In the genomic region with DNA sequence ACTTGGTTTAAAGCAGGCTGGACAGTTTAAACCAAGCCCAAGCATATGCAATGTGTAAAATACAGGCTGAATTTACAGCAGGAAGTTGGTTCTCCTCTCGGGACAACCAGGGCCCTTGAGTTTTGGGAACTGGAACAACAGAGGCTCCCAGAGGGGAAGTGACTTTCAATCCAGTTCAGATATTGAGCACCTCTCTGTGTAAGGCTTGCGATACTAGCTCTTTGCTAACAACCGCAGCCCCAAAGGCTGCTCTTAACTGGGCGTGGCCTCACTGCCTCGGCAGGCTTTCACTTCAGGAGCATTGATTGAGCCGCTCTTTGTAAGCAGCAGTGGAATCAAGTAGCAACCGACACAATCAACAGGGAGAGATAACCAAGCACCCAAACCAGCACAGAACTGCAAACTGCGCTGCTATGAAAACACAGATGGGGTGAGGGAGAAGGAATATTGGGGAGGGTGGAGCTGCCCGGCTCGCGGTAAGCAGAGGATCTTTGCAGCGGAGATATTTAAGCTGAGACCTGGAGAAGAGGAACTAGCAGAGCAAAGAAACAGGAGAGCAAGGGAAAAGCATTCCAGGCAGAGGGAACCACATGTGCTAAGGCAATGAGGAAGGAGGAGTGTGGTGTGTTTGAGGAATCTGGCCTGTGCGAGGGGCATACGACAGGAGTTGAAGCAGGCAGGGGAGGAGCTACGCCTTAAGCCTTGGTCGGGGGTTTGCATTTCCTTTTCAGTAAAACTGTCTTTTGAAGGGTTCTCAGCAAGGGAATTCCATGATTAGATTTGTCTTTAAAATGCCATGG, we compare ENCODE assay signal across 8 cellular contexts. TPM values are rescaled to one million over a fixed set of nuclear protein-coding genes. Genes with fewer than 3 reads are reported as not detected.
DNase-seq lines count a peak whose midpoint lies in the region; ATAC-seq and TF ChIP-seq lines count a peak whose summit lies in the region.

No MANE protein-coding gene starts in this region.

- H3K27ac ChIP-seq in Panc1 (ENCODE audit: low read length) (peak overlapping the region; percentile 87), right cardiac atrium (ENCODE audit: low read length) (peak overlapping the region; percentile 19)

- H3K4me1 ChIP-seq in Caco-2 (peaks cover 13% of the 10 kb centered on the region; the same call in 1 of the 2 replicates), Panc1 (ENCODE audit: control insufficient read depth, insufficient read depth, low read length) (peaks cover 28% of the 10 kb centered on the region), right cardiac atrium (ENCODE audit: control insufficient read depth, insufficient read depth, low read length) (no peaks in the 10 kb centered on the region)

- ATAC-seq in GM19455 (IDR thresholded peaks at IDR 0.05; ENCODE audit: unreplicated experiment) (peak; percentile 96), HG03521 (IDR thresholded peaks at IDR 0.05; ENCODE audit: unreplicated experiment) (peak; percentile 88), Panc1 (peak; percentile 91), right cardiac atrium (peak; percentile 82 to 83)

- H3K27ac Mint-ChIP-seq in Caco-2 (ENCODE audit: unreplicated experiment): no peak overlapping the region

- in situ Hi-C loops in Panc1 (cut with HindIII; ENCODE audit: low pct_unique_long_range_greater_than_20kb, low sequenced_read_pairs): no loop called here

- H3K27me3 Mint-ChIP-seq in Caco-2 (ENCODE audit: insufficient read depth, unreplicated experiment): no peaks in the 10 kb centered on the region

- CTCF ChIA-PET in Caco-2 (lab: Charles Lee) (interaction anchor here (0.5 to 1.9 kb wide), 5 partner anchors 19 to 538 kb away, joined by 3 to 12 read pairs (median 5); a partner anchor contains a TSS), Panc1 (lab: Charles Lee) (no interaction called here)

- H3K9me3 ChIP-seq in Caco-2: no peaks in the 10 kb centered on the region
- no peaks in the 10 kb centered on the region for H3K9me3 ChIP-seq in Panc1 (ENCODE audit: control insufficient read depth, insufficient read depth, low read depth, low read length)
- H3K9me3 ChIP-seq in right cardiac atrium (ENCODE audit: control insufficient read depth, low read length): no peaks in the 10 kb centered on the region

- no peaks in the 10 kb centered on the region for H3K36me3 Mint-ChIP-seq in Caco-2 (ENCODE audit: insufficient read depth, unreplicated experiment)

- H3K4me3 Mint-ChIP-seq in Caco-2 (ENCODE audit: unreplicated experiment): no peak overlapping the region

- H3K4me3 ChIP-seq in Caco-2 (ENCODE audit: low read depth, low read length) (peak overlapping the region; percentile 40), Panc1 (ENCODE audit: low read depth in 2 of 2, low read length in 2 of 2) (peak overlapping the region; percentile 45 to 73), right cardiac atrium (ENCODE audit: low read length) (peak overlapping the region; percentile 52), skeletal muscle cell (ENCODE audit: low read depth, low read length) (peak overlapping the region; percentile 51)

- no peaks in the 10 kb centered on the region for H3K4me1 Mint-ChIP-seq in Caco-2 (ENCODE audit: low read depth, unreplicated experiment)

- H3K27me3 ChIP-seq in Caco-2 (replicated peaks; ENCODE audit: control insufficient read depth, insufficient read depth, low read length): no peaks in the 10 kb centered on the region
- no peaks in the 10 kb centered on the region for H3K27me3 ChIP-seq in Panc1 (ENCODE audit: control insufficient read depth, insufficient read depth, low read length)
- H3K27me3 ChIP-seq in right cardiac atrium (ENCODE audit: control insufficient read depth, insufficient read depth): no peaks in the 10 kb centered on the region

- POLR2A ChIA-PET in Caco-2 (lab: Charles Lee) (interaction anchor here (1.0 to 2.3 kb wide), 4 partner anchors 15 to 28 kb away, joined by 3 to 11 read pairs (median 6); no protein-coding TSS in a partner anchor), Panc1 (lab: Charles Lee) (interaction anchor here (0.5 kb wide), 1 partner anchor 9 kb away, joined by 9 read pairs; no protein-coding TSS in a partner anchor)

- DNase-seq in Caco-2 (peak; percentile 60 to 63), Panc1 (ENCODE audit: low read depth, low spot score) (no peak), right cardiac atrium (peak; percentile 55 to 84 (median 72)), skeletal muscle cell (ENCODE audit: low read depth) (peak; percentile 18), 8988T (no peak)
- DNase-seq in activated naive CD4-positive, alpha-beta T cell treated with Interleukin-2 at 50 U/mL for 16 hours: peak; percentile 74

- BruUV-seq in Caco-2 (replicated peaks; lab: Mats Ljungman, UMichigan) (no TSS peak), Panc1 (replicated peaks; lab: Mats Ljungman, UMichigan) (no TSS peak)

- no peak for TF ChIP-seq CTCF in Caco-2 (IDR thresholded peaks at IDR 0.05; ENCODE audit: insufficient read depth in 1 of 2, low read depth in 1 of 2, low read length in 1 of 2, severe bottlenecking in 1 of 2, unreplicated experiment in 1 of 2)
- TF ChIP-seq CTCF in Panc1 (IDR thresholded peaks at IDR 0.05): no peak

- intact Hi-C loops in Caco-2 (cut with micrococcal nuclease; ENCODE audit: unreplicated experiment): no loop called here
- intact Hi-C loops in Panc1 (cut with micrococcal nuclease; ENCODE audit: unreplicated experiment): no loop called here
- intact Hi-C loops in right cardiac atrium (cut with DNase I): no loop called here

- no peaks in the 10 kb centered on the region; the same call in 1 of the 2 replicates for H3K36me3 ChIP-seq in Caco-2 (ENCODE audit: control insufficient read depth, insufficient read depth, low read length)
- H3K36me3 ChIP-seq in Panc1 (ENCODE audit: control insufficient read depth, insufficient read depth, low read length): no peaks in the 10 kb centered on the region

- WGBS in right cardiac atrium: 7% methylated on average over 16 of the region's 16 CpGs

- H3K9me3 Mint-ChIP-seq in Caco-2 (ENCODE audit: unreplicated experiment): no peaks in the 10 kb centered on the region

RNA-seq across cellular contexts. Expression of a gene that starts 17.3 kb away (rescaled TPM):
- total RNA-seq in Caco-2 (2022): 91.0 and 94.1 TPM in 2 replicates
- total RNA-seq in Panc1 (2021; ENCODE audit: unreplicated experiment): 71.3 TPM
- polyA plus RNA-seq in Panc1 (2012; ENCODE audit: insufficient read length): 39.7 TPM
- 10 to 100 TPM; 45.4 to 47.4 (median 46.3) TPM for total RNA-seq in right cardiac atrium
- polyA plus RNA-seq in right cardiac atrium: 28.8 TPM

Comparison
In these comparisons a context has a peak if more than half of its experiments do, and no peak if none do; other contexts are left out.
1. DNase-seq: peak in Caco-2 (2 of 2), activated naive CD4-positive, alpha-beta T cell treated with Interleukin-2 at 50 U/mL for 16 hours (single experiment), right cardiac atrium (3 of 3) and skeletal muscle cell (single experiment); none in Panc1 (single experiment) and 8988T (single experiment).
2. Peak in every context shown above with its lines, with median percentiles within 50 percentile points of each other: H3K4me3 ChIP-seq and ATAC-seq.